ENCODE assay signal across 8 cellular contexts in the genomic region with DNA sequence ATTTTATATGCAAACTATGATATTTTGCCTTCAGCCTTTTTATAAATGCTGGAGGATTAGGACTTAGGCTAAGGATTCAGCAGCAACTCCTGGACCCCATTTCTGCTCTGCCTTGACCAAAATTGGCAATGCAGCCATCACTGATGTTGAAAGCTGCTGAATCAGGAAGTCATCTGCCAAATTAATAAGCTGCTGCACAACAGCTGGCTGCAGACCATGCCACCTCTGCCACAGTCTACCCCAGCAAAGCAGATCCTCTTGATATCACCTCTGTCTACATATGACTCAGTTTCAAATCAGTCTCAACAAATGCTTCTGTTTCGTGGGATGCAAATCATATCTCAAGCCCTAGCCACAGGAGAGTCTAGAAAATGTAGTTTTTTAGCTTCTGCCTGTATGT. TPM values are rescaled to one million over a fixed set of nuclear protein-coding genes. Genes with fewer than 3 reads are reported as not detected.
DNase-seq lines count a peak whose midpoint lies in the region; ATAC-seq and TF ChIP-seq lines count a peak whose summit lies in the region.

No MANE protein-coding gene starts in this region.

- H3K27ac Mint-ChIP-seq in T-helper 2 cell treated with Interferon-gamma antibody and Interleukin-4, amounts not matched to agents 5 μg/mL and 100 μg/mL, for 36 hours, result peak overlapping the region; percentile 81
- no peak overlapping the region for H3K27ac Mint-ChIP-seq in Calu3 (ENCODE audit: unreplicated experiment)

- peaks cover 11% of the 10 kb centered on the region for H3K36me3 Mint-ChIP-seq in T-helper 2 cell treated with Interferon-gamma antibody and Interleukin-4, amounts not matched to agents 5 μg/mL and 100 μg/mL, for 36 hours (ENCODE audit: low read depth)
- H3K36me3 Mint-ChIP-seq in Calu3 (ENCODE audit: insufficient read depth, unreplicated experiment), result peaks cover 17% of the 10 kb centered on the region

- peak; percentile 72 for DNase-seq in T-helper 2 cell treated with Interferon-gamma antibody and Interleukin-4, amounts not matched to agents 5 μg/mL and 100 μg/mL, for 36 hours (ENCODE audit: low spot score)
- peak; percentile 24 for DNase-seq in effector CD4-positive, alpha-beta T cell
- DNase-seq in upper lobe of left lung (peak in 1 of 2 donors; percentile 48), Calu3 (no peak), HT-29 (ENCODE audit: low spot score) (no peak), T1000 (lab: John Stamatoyannopoulos, UW) (no peak)

- 38 to 63% methylated on average over 1 of the region's 1 CpG for WGBS in upper lobe of left lung, 2 donors

- peak; percentile 43 for ATAC-seq in GM19025 (IDR thresholded peaks at IDR 0.05; ENCODE audit: low read depth, unreplicated experiment)
- ATAC-seq in HG02981 (IDR thresholded peaks at IDR 0.05; ENCODE audit: unreplicated experiment), result peak; percentile 47
- no peak for ATAC-seq in upper lobe of left lung (ENCODE audit: low FRiP score in 2 of 2)

- BruUV-seq in Calu3 (replicated peaks; lab: Mats Ljungman, UMichigan), result no TSS peak

- H3K4me3 Mint-ChIP-seq in T-helper 2 cell treated with Interferon-gamma antibody and Interleukin-4, amounts not matched to agents 5 μg/mL and 100 μg/mL, for 36 hours, result peak overlapping the region; percentile 65
- H3K4me3 Mint-ChIP-seq in Calu3 (ENCODE audit: low read depth, unreplicated experiment), result no peak overlapping the region

- no peaks in the 10 kb centered on the region for H3K27me3 ChIP-seq in upper lobe of left lung

- H3K4me3 ChIP-seq in upper lobe of left lung, result no peak overlapping the region

- H3K4me1 Mint-ChIP-seq in T-helper 2 cell treated with Interferon-gamma antibody and Interleukin-4, amounts not matched to agents 5 μg/mL and 100 μg/mL, for 36 hours (ENCODE audit: low read depth), result peaks cover 59% of the 10 kb centered on the region
- H3K4me1 Mint-ChIP-seq in Calu3 (ENCODE audit: low read depth, unreplicated experiment), result peaks cover 13% of the 10 kb centered on the region

- TF ChIP-seq CTCF in upper lobe of left lung (IDR thresholded peaks at IDR 0.05) (no peak), Calu3 (IDR thresholded peaks at IDR 0.05; ENCODE audit: unreplicated experiment) (no peak)

- no peak for TF ChIP-seq EP300 in upper lobe of left lung (IDR thresholded peaks at IDR 0.05)

- H3K27ac ChIP-seq in upper lobe of left lung, result peak overlapping the region in 3 of 4 donors; percentile 21 to 56 (median 54)

- H3K9me3 Mint-ChIP-seq in T-helper 2 cell treated with Interferon-gamma antibody and Interleukin-4, amounts not matched to agents 5 μg/mL and 100 μg/mL, for 36 hours, result no peaks in the 10 kb centered on the region
- no peaks in the 10 kb centered on the region for H3K9me3 Mint-ChIP-seq in Calu3 (ENCODE audit: low read depth, unreplicated experiment)

- no peaks in the 10 kb centered on the region for H3K36me3 ChIP-seq in upper lobe of left lung

- intact Hi-C loops in Calu3 (cut with micrococcal nuclease; ENCODE audit: unreplicated experiment), result no loop called here

- H3K4me1 ChIP-seq in upper lobe of left lung, result peaks cover 12 to 29% (median 20%) of the 10 kb centered on the region in 4 donors

- no peaks in the 10 kb centered on the region for H3K9me3 ChIP-seq in upper lobe of left lung

- H3K27me3 Mint-ChIP-seq in T-helper 2 cell treated with Interferon-gamma antibody and Interleukin-4, amounts not matched to agents 5 μg/mL and 100 μg/mL, for 36 hours (ENCODE audit: low read depth), result no peaks in the 10 kb centered on the region
- H3K27me3 Mint-ChIP-seq in Calu3 (ENCODE audit: unreplicated experiment), result no peaks in the 10 kb centered on the region

- TF ChIP-seq POLR2A in upper lobe of left lung (IDR thresholded peaks at IDR 0.05), result no peak

- CTCF ChIA-PET in Calu3 (lab: Charles Lee), result interaction anchor here (1.0 kb wide), 1 partner anchor 100 kb away, joined by 3 read pairs; no protein-coding TSS in a partner anchor

RNA-seq across cellular contexts. Expression of a gene that starts 7.1 kb away (rescaled TPM):
- total RNA-seq in upper lobe of left lung (10 to 100 TPM; 10.4 to 51.2 (median 25.3) TPM), Calu3 (2022) (36.8 and 40.0 TPM in 2 replicates)
- total RNA-seq in HT-29 (2014; rRNA removed; shearing (Covaris generic)), result 4.8 and 11.5 TPM in 2 replicates

Comparison
In these comparisons a context has a peak if more than half of its experiments do, and no peak if none do; other contexts are left out.
1. ATAC-seq: peak in GM19025 (single experiment) and HG02981 (single experiment); none in upper lobe of left lung (0 of 2).
2. DNase-seq: peak in T-helper 2 cell treated with Interferon-gamma antibody and Interleukin-4, amounts not matched to agents 5 μg/mL and 100 μg/mL, for 36 hours (single experiment) and effector CD4-positive, alpha-beta T cell (single experiment); none in Calu3 (single experiment), HT-29 (single experiment) and T1000 (single experiment).